1 cellular context compared by ENCODE assay signal in the genomic region with DNA sequence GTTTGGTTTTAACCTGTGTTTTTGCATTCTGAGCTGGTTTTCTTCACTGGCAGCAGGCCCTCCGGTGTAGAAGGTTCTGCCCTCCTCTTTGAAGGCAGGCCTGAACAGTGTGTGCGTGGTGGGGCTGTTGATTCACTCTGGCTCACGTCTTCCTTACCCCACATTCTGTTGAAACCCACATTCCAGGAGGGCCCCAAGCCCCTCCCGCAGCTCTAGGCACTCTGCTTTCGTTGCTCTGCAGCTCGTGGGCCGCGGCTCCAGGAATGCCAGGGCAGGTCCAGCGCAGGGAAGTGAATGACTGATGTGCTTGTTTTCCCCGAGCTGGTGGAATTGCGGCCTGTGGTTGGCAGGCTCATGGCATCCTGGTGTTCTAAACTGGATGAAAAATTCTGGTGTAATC.
TF ChIP-seq lines count a peak whose summit lies in the region.

No MANE protein-coding gene starts in this region.

TF ChIP-seq in HCT116, 20 proteins besides CTCF, POLR2A, EP300 and RAD21:
- no peak for TF ChIP-seq CEBPB (IDR thresholded peaks at IDR 0.05; ENCODE audit: low read depth)
- no peak for TF ChIP-seq ZNF274 (IDR thresholded peaks at IDR 0.05; ENCODE audit: low read depth, low read length)
- no peak for TF ChIP-seq EZH2 (IDR thresholded peaks at IDR 0.05)
- TF ChIP-seq TCF7L2 (IDR thresholded peaks at IDR 0.05; ENCODE audit: borderline replicate concordance, extremely low read depth, insufficient read depth, insufficient read length): no peak
- TF ChIP-seq ZFX (IDR thresholded peaks at IDR 0.05): no peak
- no peak for TF ChIP-seq YY1 (IDR thresholded peaks at IDR 0.05; ENCODE audit: extremely low read depth, insufficient replicate concordance, low read depth, low read length)
- no peak for TF ChIP-seq POLR2AphosphoS5 (IDR thresholded peaks at IDR 0.05; ENCODE audit: low read depth, low read length)
- TF ChIP-seq FOSL1 (IDR thresholded peaks at IDR 0.05; ENCODE audit: low read depth): no peak
- no peak for TF ChIP-seq SP1 (IDR thresholded peaks at IDR 0.05; ENCODE audit: low read depth)
